Comparison of ENCODE assay signal across 19 cellular contexts in the genomic region with DNA sequence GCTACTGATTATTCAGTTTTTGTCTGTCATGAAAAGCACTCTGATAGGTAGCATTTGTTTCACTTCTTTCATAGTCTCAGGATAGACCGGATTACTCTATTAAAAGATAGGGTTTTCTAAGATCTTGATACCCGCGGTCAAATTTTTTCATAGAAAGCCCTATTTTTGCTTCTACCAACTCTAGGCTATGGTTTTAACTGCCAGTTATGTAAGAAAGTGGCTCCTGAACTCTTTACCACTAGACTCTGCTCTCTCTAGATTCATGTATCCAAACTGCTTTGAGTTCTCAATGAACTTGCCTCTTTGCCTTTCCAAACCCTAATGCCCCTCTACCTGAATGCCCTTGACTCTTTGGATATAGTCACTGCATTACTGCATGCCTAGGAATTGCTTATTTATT.
DNase-seq lines count a peak whose midpoint lies in the region; ATAC-seq, FAIRE-seq and TF ChIP-seq lines count a peak whose summit lies in the region.
"Had no signal": no experiment of that assay in that cellular context is flagged by ENCODE, and none has a peak within 500 bp of the region (broad histone marks: within the 10 kb centered on the region; RNA-seq: fewer than 3 reads in every experiment).

No MANE protein-coding gene starts in this region.

- no peak overlapping the region for H4K8ac ChIP-seq in H9 (replicated peaks; ENCODE audit: insufficient read length, low read depth, low read length)

- FAIRE-seq in GM12891 (lab: Jason Lieb, UNC): peak; percentile 20
- FAIRE-seq: H1 had no signal

- H2BK120ac ChIP-seq in H9 (ENCODE audit: low read depth, low read length, poor library complexity, severe bottlenecking): no peak overlapping the region

- H2BK20ac ChIP-seq in H9 (ENCODE audit: low read depth, low read length, poor library complexity, severe bottlenecking): no peak overlapping the region

- DNase-seq in GM12891 (ENCODE audit: insufficient read length, low spot score) (no peak), H9 (no peak), activated B cell treated with CpG ODN at 0.5 μM for 24 hours (no peak), nephron progenitor cell (no peak), glomerular visceral epithelial cell (ENCODE audit: extremely low spot score) (no peak), activated gamma-delta T cell treated with Interleukin-2 at 50 U/mL for 16 hours (no peak), left cardiac atrium (no peak), KG1 (lab: John Stamatoyannopoulos, UW) (no peak)
- DNase-seq: 8988T; AML-193; Caco-2; CD8-positive, alpha-beta memory T cell; DND-41; GDM1; HCEC 1CT; HFFc6 had no signal

- H3K27me3 ChIP-seq in H9 (ENCODE audit: insufficient read depth, low read length): no peaks in the 10 kb centered on the region
- H3K27me3 ChIP-seq: BLaER1 had no signal

- no peak overlapping the region for H2BK12ac ChIP-seq in H9 (ENCODE audit: insufficient read length, low read depth, low read length)

- no peaks in the 10 kb centered on the region for H3K4me1 ChIP-seq in H9 (ENCODE audit: insufficient read depth, low read length)
- H3K4me1 ChIP-seq: BLaER1, Caco-2 had no signal

- no peaks in the 10 kb centered on the region for H4K20me1 ChIP-seq in H9 (ENCODE audit: control insufficient read depth, insufficient read depth, insufficient read length)

- no peak overlapping the region for H3K9ac ChIP-seq in H9 (ENCODE audit: extremely low read depth, insufficient read length, low read length)
- H3K9ac ChIP-seq: BLaER1 had no signal

- H3K27me3 Mint-ChIP-seq in H9 (ENCODE audit: low read depth) (no peaks in the 10 kb centered on the region), activated B cell treated with CpG ODN at 0.5 μM for 24 hours (no peaks in the 10 kb centered on the region), nephron progenitor cell (ENCODE audit: low read depth, poor library complexity) (no peaks in the 10 kb centered on the region)
- H3K27me3 Mint-ChIP-seq: CD8-positive, alpha-beta memory T cell had no signal

- POLR2A ChIA-PET in activated B cell treated with CpG ODN at 0.5 μM for 24 hours (lab: Charles Lee): no interaction called here

- no peaks in the 10 kb centered on the region for H3K9me3 Mint-ChIP-seq in H9
- no peaks in the 10 kb centered on the region for H3K9me3 Mint-ChIP-seq in activated B cell treated with CpG ODN at 0.5 μM for 24 hours
- H3K9me3 Mint-ChIP-seq in nephron progenitor cell: no peaks in the 10 kb centered on the region
- H3K9me3 Mint-ChIP-seq: CD8-positive, alpha-beta memory T cell; HFFc6 had no signal

- ATAC-seq in activated B cell treated with CpG ODN at 0.5 μM for 24 hours (ENCODE audit: low read depth): no peak
- no peak for ATAC-seq in left cardiac atrium

- H3K4me1 Mint-ChIP-seq in H9 (peaks cover 35 to 44% of the 10 kb centered on the region in 2 experiments), activated B cell treated with CpG ODN at 0.5 μM for 24 hours (peaks cover 45% of the 10 kb centered on the region), nephron progenitor cell (peaks cover 38% of the 10 kb centered on the region)

- intact Hi-C loops in activated B cell treated with CpG ODN at 0.5 μM for 24 hours (cut with micrococcal nuclease) (loop anchor here (2.0 to 5.0 kb wide), 2 partner anchors 14 to 35 kb away; no protein-coding TSS in a partner anchor), left cardiac atrium (cut with DNase I) (no loop called here)

- no peak overlapping the region for H2AFZ ChIP-seq in H9 (ENCODE audit: low read length)

- H3K23ac ChIP-seq in H9 (ENCODE audit: insufficient read length, low read depth, low read length): no peak overlapping the region

- H2AK5ac ChIP-seq in H9 (ENCODE audit: insufficient read length, low read length): no peak overlapping the region

- H3K27ac ChIP-seq in H9 (ENCODE audit: insufficient read length, low read depth, low read length): no peak overlapping the region
- H3K27ac ChIP-seq: BLaER1, HL-60 had no signal

- WGBS in H9 (ENCODE audit: extremely low coverage, insufficient read length, low lambda C conversion rate): no CpG with 5 or more reads among the region's 3 CpGs

- no peak overlapping the region for H2BK15ac ChIP-seq in H9 (ENCODE audit: low read depth, low read length)

- H3K27ac Mint-ChIP-seq in H9: peak overlapping the region in 2 of 3 experiments; percentile 4 to 21; a peak in 1 of 7 replicates
- peak overlapping the region; percentile 15 for H3K27ac Mint-ChIP-seq in activated B cell treated with CpG ODN at 0.5 μM for 24 hours
- peak overlapping the region; percentile 33 for H3K27ac Mint-ChIP-seq in nephron progenitor cell
- H3K27ac Mint-ChIP-seq: HFFc6 had no signal

- H3K79me2 ChIP-seq in H9 (ENCODE audit: insufficient read depth, low read length): peaks cover 3% of the 10 kb centered on the region

- H4K91ac ChIP-seq in H9 (ENCODE audit: insufficient read length, low read depth, low read length): no peak overlapping the region

- no peaks in the 10 kb centered on the region for H3K9me3 ChIP-seq in H9 (ENCODE audit: control insufficient read depth, low read depth, low read length)
- H3K9me3 ChIP-seq: BLaER1, Caco-2 had no signal

- H3K4me3 Mint-ChIP-seq in H9 (no peak overlapping the region), activated B cell treated with CpG ODN at 0.5 μM for 24 hours (no peak overlapping the region), nephron progenitor cell (no peak overlapping the region)
- H3K4me3 Mint-ChIP-seq: CD8-positive, alpha-beta memory T cell; HFFc6 had no signal

- no peak overlapping the region for H3K4me2 ChIP-seq in H9 (ENCODE audit: insufficient read depth, insufficient read length, low read length)
- H3K4me2 ChIP-seq: BLaER1 had no signal

- H3K36me3 Mint-ChIP-seq in H9 (ENCODE audit: insufficient read depth in 1 of 3, low read depth in 3 of 3): no peaks in the 10 kb centered on the region; a peak in 1 of 7 replicates
- peaks cover 11% of the 10 kb centered on the region for H3K36me3 Mint-ChIP-seq in activated B cell treated with CpG ODN at 0.5 μM for 24 hours (ENCODE audit: low read depth)
- H3K36me3 Mint-ChIP-seq in nephron progenitor cell (ENCODE audit: low read depth): peaks cover 9% of the 10 kb centered on the region

- CTCF ChIA-PET in activated B cell treated with CpG ODN at 0.5 μM for 24 hours (lab: Charles Lee): no interaction called here

- TF ChIP-seq POLR2A in GM12891 (IDR thresholded peaks at IDR 0.05; ENCODE audit: low read depth, low read length): no peak

- H3T11ph ChIP-seq in H9 (ENCODE audit: low read length): no peak overlapping the region

- H3K79me1 ChIP-seq in H9 (ENCODE audit: insufficient read depth, low read depth, low read length, poor library complexity, severe bottlenecking): no peaks in the 10 kb centered on the region

- no peak overlapping the region for H3K4ac ChIP-seq in H9 (ENCODE audit: low read depth, low read length)

- H4K5ac ChIP-seq in H9 (ENCODE audit: insufficient read length, low read depth, low read length): no peak overlapping the region

- no peak for TF ChIP-seq CTCF in H9 (conservative IDR thresholded peaks at IDR 0.05)
- TF ChIP-seq CTCF in activated B cell treated with CpG ODN at 0.5 μM for 24 hours (IDR thresholded peaks at IDR 0.05): no peak
- no peak for TF ChIP-seq CTCF in nephron progenitor cell (IDR thresholded peaks at IDR 0.05)

- no peak overlapping the region for H3K56ac ChIP-seq in H9 (ENCODE audit: insufficient read length, low read depth, low read length)

- H3K18ac ChIP-seq in H9 (ENCODE audit: insufficient read length, low read depth, low read length): no peak overlapping the region

- no peaks in the 10 kb centered on the region for H3K23me2 ChIP-seq in H9 (ENCODE audit: insufficient read length, low read depth, low read length, poor library complexity, severe bottlenecking)

- no peak overlapping the region for H3K14ac ChIP-seq in H9 (ENCODE audit: insufficient read depth, low read length)

- H2BK5ac ChIP-seq in H9 (ENCODE audit: insufficient read length, low read length): no peak overlapping the region

TF ChIP-seq in GM12891, 5 proteins besides CTCF, POLR2A, EP300 and RAD21:
- TF ChIP-seq POLR2AphosphoS5 (IDR thresholded peaks at IDR 0.05; ENCODE audit: low read depth, low read length) (no peak), TAF1 (IDR thresholded peaks at IDR 0.05; ENCODE audit: low read depth, low read length) (no peak), PAX5 (IDR thresholded peaks at IDR 0.05; ENCODE audit: insufficient read depth, low read length, severe bottlenecking) (no peak), POU2F2 (IDR thresholded peaks at IDR 0.05; ENCODE audit: low read depth, low read length) (no peak), SPI1 (IDR thresholded peaks at IDR 0.05; ENCODE audit: low read depth, low read length) (no peak)
